In genomic region chr5:17477553-17478265, GRCh38 we compare ENCODE assay signal across 20 cellular contexts. TPM values are rescaled to one million over a fixed set of nuclear protein-coding genes. Genes with fewer than 3 reads are reported as not detected.
DNase-seq lines count a peak whose midpoint lies in the region; ATAC-seq and TF ChIP-seq lines count a peak whose summit lies in the region.
"Had no signal": no experiment of that assay in that cellular context is flagged by ENCODE, and none has a peak within 500 bp of the region (broad histone marks: within the 10 kb centered on the region; RNA-seq: fewer than 3 reads in every experiment).

No MANE protein-coding gene starts in this region.

- no peak overlapping the region for H3K27ac ChIP-seq in BLaER1

- peaks cover 15% of the 10 kb centered on the region for H3K4me1 ChIP-seq in BLaER1

- H3K27me3 Mint-ChIP-seq in nephron progenitor cell (ENCODE audit: low read depth, poor library complexity) = peaks cover 12% of the 10 kb centered on the region
- H3K27me3 Mint-ChIP-seq: CD4-positive, alpha-beta T cell; T-cell had no signal

- H3K9me3 ChIP-seq in BLaER1 = no peaks in the 10 kb centered on the region

- in situ Hi-C loops in GM13976 (cut with MboI; ENCODE audit: low sequenced_read_pairs, unreplicated experiment) = no loop called here

- no peaks in the 10 kb centered on the region for H3K36me3 Mint-ChIP-seq in nephron progenitor cell (ENCODE audit: low read depth)
- H3K36me3 Mint-ChIP-seq: T-cell had no signal

- H3K4me2 ChIP-seq in BLaER1 = peak overlapping the region; percentile 41

- H3K36me3 ChIP-seq in BLaER1 = no peaks in the 10 kb centered on the region

- H3K27ac Mint-ChIP-seq in nephron progenitor cell = peak overlapping the region; percentile 84
- H3K27ac Mint-ChIP-seq: CD4-positive, alpha-beta T cell; HFFc6; T-cell had no signal

- H3K4me3 ChIP-seq in BLaER1 = no peak overlapping the region

- H3K27me3 ChIP-seq in BLaER1 = no peaks in the 10 kb centered on the region

- no peak overlapping the region for H3K9ac ChIP-seq in BLaER1

- no peaks in the 10 kb centered on the region for H3K9me3 Mint-ChIP-seq in nephron progenitor cell
- H3K9me3 Mint-ChIP-seq: CD4-positive, alpha-beta T cell; HFFc6 had no signal

- no peak overlapping the region for H3K4me3 Mint-ChIP-seq in nephron progenitor cell
- H3K4me3 Mint-ChIP-seq: CD4-positive, alpha-beta T cell; HFFc6; T-cell had no signal

- no peaks in the 10 kb centered on the region for H4K20me1 ChIP-seq in BLaER1

- peaks cover 11% of the 10 kb centered on the region for H3K4me1 Mint-ChIP-seq in nephron progenitor cell
- H3K4me1 Mint-ChIP-seq: T-cell had no signal

- DNase-seq in NCI-H1092 treated with DMSO at 0.1 percent for 48 hours (lab: John Stamatoyannopoulos, UW) = peak; percentile 85
- peak; percentile 94 for DNase-seq in SK-N-DZ (ENCODE audit: low spot score)
- no peak for DNase-seq in nephron progenitor cell
- DNase-seq in HUDEP-2 (lab: John Stamatoyannopoulos, UW; ENCODE audit: unreplicated experiment in 76 of 76) = no peak
- no peak for DNase-seq in GM13976 (ENCODE audit: low spot score)
- DNase-seq: CD4-positive, alpha-beta T cell; DND-41; HFFc6; IMR-90; Kasumi-1; MM.1S; NCI-H1436; NCI-H2081; NCI-H748 treated with DMSO at 0.1 percent for 48 hours; T-cell; T-helper 9 cell had no signal

- TF ChIP-seq CTCF in nephron progenitor cell (IDR thresholded peaks at IDR 0.05) (no peak), GM13976 (IDR thresholded peaks at IDR 0.05; ENCODE audit: borderline replicate concordance, control extremely low read depth, extremely low read depth, insufficient read depth, missing control alignments) (no peak)

- no peak for ATAC-seq in HG03439 (IDR thresholded peaks at IDR 0.05; ENCODE audit: unreplicated experiment)
- no peak for ATAC-seq in HG02884 (IDR thresholded peaks at IDR 0.05; ENCODE audit: unreplicated experiment)
- ATAC-seq: Panc1, T-cell had no signal

RNA-seq across cellular contexts. Expression of gene TAF11L2, which starts 20.3 kb away (rescaled TPM):
- not detected in 2 replicates for polyA plus RNA-seq in SK-N-DZ (2014; cell fraction: cytosol; rRNA removed)
- 0.76 TPM in 1 of 2 replicates, not detected in the other for polyA plus RNA-seq in SK-N-DZ (2014; cell fraction: nucleus; rRNA removed)
- polyA plus RNA-seq: IMR-90 had no signal

RNA-seq across cellular contexts. Expression of gene TAF11L3, which starts 40.5 kb away (rescaled TPM):
- not detected in 2 replicates for polyA plus RNA-seq in SK-N-DZ (2014; cell fraction: cytosol; rRNA removed)
- polyA plus RNA-seq in SK-N-DZ (2014; cell fraction: nucleus; rRNA removed) = not detected in 2 replicates
- polyA plus RNA-seq: IMR-90 had no signal

RNA-seq across cellular contexts. Expression of gene TAF11L4, which starts 43.9 kb away (rescaled TPM):
- not detected in 2 replicates for polyA plus RNA-seq in SK-N-DZ (2014; cell fraction: cytosol; rRNA removed)
- not detected in 2 replicates for polyA plus RNA-seq in SK-N-DZ (2014; cell fraction: nucleus; rRNA removed)
- polyA plus RNA-seq: IMR-90 had no signal

RNA-seq across cellular contexts. Expression of gene TAF11L5, which starts 47.3 kb away (rescaled TPM):
- not detected in 2 replicates for polyA plus RNA-seq in SK-N-DZ (2014; cell fraction: cytosol; rRNA removed)
- not detected in 2 replicates for polyA plus RNA-seq in SK-N-DZ (2014; cell fraction: nucleus; rRNA removed)
- polyA plus RNA-seq: IMR-90 had no signal

RNA-seq across cellular contexts. Expression of gene TAF11L6, which starts 50.8 kb away (rescaled TPM):
- polyA plus RNA-seq in SK-N-DZ (2014; cell fraction: cytosol; rRNA removed) = not detected in 2 replicates
- polyA plus RNA-seq in SK-N-DZ (2014; cell fraction: nucleus; rRNA removed) = not detected in 2 replicates
- polyA plus RNA-seq: IMR-90 had no signal

Comparison
In these comparisons a context has a peak if more than half of its experiments do, and no peak if none do; other contexts are left out.
1. DNase-seq: peak in NCI-H1092 treated with DMSO at 0.1 percent for 48 hours (single experiment) and SK-N-DZ (single experiment); none in nephron progenitor cell (single experiment), HUDEP-2 (0 of 76) and GM13976 (single experiment).